ENCODE assay signal across 21 cellular contexts in genomic region chr1:193308438-193308837, GRCh38.
A peak's percentile ranks its signal among the peaks of the same experiment; 100 is the strongest.
DNase-seq lines count a peak whose midpoint lies in the region; TF ChIP-seq lines count a peak whose summit lies in the region.
"Had no signal": no experiment of that assay in that cellular context is flagged by ENCODE, and none has a peak within 500 bp of the region (broad histone marks: within the 10 kb centered on the region; RNA-seq: fewer than 3 reads in every experiment).

No MANE protein-coding gene starts in this region.

- H3K4me3 ChIP-seq in fibroblast of villous mesenchyme (ENCODE audit: low read depth, low read length): no peak overlapping the region
- H3K4me3 ChIP-seq: thyroid gland had no signal

- no peak for TF ChIP-seq CTCF in fibroblast of villous mesenchyme (IDR thresholded peaks at IDR 0.05; ENCODE audit: insufficient read depth, low read depth, low read length)

- DNase-seq in DMS53 treated with DMSO at 0.1 percent for 48 hours (lab: John Stamatoyannopoulos, UW; ENCODE audit: unreplicated experiment): peak; percentile 83
- DNase-seq in NCI-H2029 (lab: John Stamatoyannopoulos, UW): peak; percentile 19
- peak; percentile 3 for DNase-seq in OCI-M2 (lab: John Stamatoyannopoulos, UW; ENCODE audit: unreplicated experiment)
- DNase-seq in fibroblast of villous mesenchyme (ENCODE audit: low read depth): peak; percentile 30
- no peak for DNase-seq in H4 (ENCODE audit: low spot score)
- no peak for DNase-seq in T-helper 1 cell
- no peak for DNase-seq in GDM1 (lab: John Stamatoyannopoulos, UW)
- DNase-seq in activated CD4-positive, alpha-beta T cell treated with anti-CD3 and anti-CD28 coated beads, Interleukin-2, amount 50 U/mL, for 48 hours: no peak
- DNase-seq: activated CD4-positive, alpha-beta memory T cell treated with anti-CD3 and anti-CD28 coated beads, Interleukin-2, amount 10 ng/mL, durations not matched to agents 7 days and 5 days; activated gamma-delta T cell treated with Interleukin-2 at 50 U/mL for 16 hours; cortex of kidney; DMS 273 treated with DMSO at 0.1 percent for 48 hours; endodermal cell; GF-D8; left cardiac atrium; mesendoderm; NCI-H1417; NCI-H345; stimulated activated CD4-positive, alpha-beta T cell treated with anti-CD3 and anti-CD28 coated beads, Interleukin-4, amount 100 ng/mL, for 24 hours; stimulated activated naive CD8-positive, alpha-beta T cell treated with anti-CD3 and anti-CD28 coated beads, Interleukin-15, Interleukin-2, amounts not matched to agents 100 U/mL and 50 U/mL, for 24 hours; thyroid gland had no signal

Comparison
In these comparisons a context has a peak if more than half of its experiments do, and no peak if none do; other contexts are left out.
1. DNase-seq: peak in DMS53 treated with DMSO at 0.1 percent for 48 hours (single experiment), NCI-H2029 (single experiment), OCI-M2 (single experiment) and fibroblast of villous mesenchyme (single experiment); none in H4 (single experiment), T-helper 1 cell (0 of 5), GDM1 (single experiment) and activated CD4-positive, alpha-beta T cell treated with anti-CD3 and anti-CD28 coated beads, Interleukin-2, amount 50 U/mL, for 48 hours (0 of 2).